ENCODE assay signal across 27 cellular contexts in the genomic region with DNA sequence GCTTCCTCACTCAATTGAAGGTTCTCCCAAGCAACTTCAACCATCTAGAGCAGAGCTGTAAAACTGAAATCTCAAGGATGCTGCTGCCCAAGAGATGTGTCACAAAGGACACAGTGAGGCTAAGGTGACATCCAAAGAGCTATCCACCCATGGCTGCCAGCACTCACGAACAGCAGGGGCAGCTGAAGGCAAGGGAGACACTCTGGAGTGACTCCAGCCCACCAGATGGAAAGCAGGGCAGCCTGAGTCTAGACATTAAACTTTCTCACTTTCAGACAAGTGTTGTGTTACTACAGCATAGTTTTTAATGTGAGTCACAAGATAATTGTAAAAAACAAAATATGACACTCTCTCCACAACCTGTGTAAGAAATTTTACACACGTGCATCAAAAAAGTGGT.
DNase-seq lines count a peak whose midpoint lies in the region; ATAC-seq, FAIRE-seq and TF ChIP-seq lines count a peak whose summit lies in the region.
"Had no signal": no experiment of that assay in that cellular context is flagged by ENCODE, and none has a peak within 500 bp of the region (broad histone marks: within the 10 kb centered on the region; RNA-seq: fewer than 3 reads in every experiment).

No MANE protein-coding gene starts in this region.

- peaks cover 43% of the 10 kb centered on the region for H3K4me1 Mint-ChIP-seq in astrocyte (ENCODE audit: low read depth, unreplicated experiment)
- H3K4me1 Mint-ChIP-seq: brain, H9, nephron had no signal

- DNase-seq in heart left ventricle (no peak), right atrium auricular region (ENCODE audit: low spot score) (no peak), astrocyte (ENCODE audit: low read depth) (peak; percentile 32), lower lobe of right lung (no peak), small intestine (no peak), amygdala (lab: John Stamatoyannopoulos, UW) (no peak)
- DNase-seq: 8988T; activated CD4-positive, alpha-beta T cell treated with anti-CD3 and anti-CD28 coated beads, Interleukin-2, amount 10 ng/mL, durations not matched to agents 24 days and 14 days; activated CD8-positive, alpha-beta memory T cell treated with anti-CD3 and anti-CD28 coated beads, Interleukin-2, amount 10 ng/mL, durations not matched to agents 7 days and 5 days; COR-L47; DMS79 treated with DMSO at 0.1 percent for 48 hours; H9; IMR-90; left cardiac atrium; midbrain; NCI-H1417; NCI-H2107; NCI-H524; stimulated activated naive CD4-positive, alpha-beta T cell treated with Interleukin-2 at 50 U/mL for 16 hours; T-helper 17 cell; transverse colon had no signal

- H3K36me3 ChIP-seq in heart left ventricle (peaks cover 0 to 99% (median 96%) of the 10 kb centered on the region in 9 donors), right atrium auricular region (peaks cover 69% of the 10 kb centered on the region), astrocyte (ENCODE audit: insufficient read depth, low read length) (peaks cover 56% of the 10 kb centered on the region), lower lobe of right lung (peaks cover 100% of the 10 kb centered on the region), subcutaneous abdominal adipose tissue (ENCODE audit: control insufficient read depth in 5 of 5, insufficient read depth in 5 of 5, low read length in 5 of 5) (peaks cover 2 to 91% (median 74%) of the 10 kb centered on the region in 5 donors), small intestine (ENCODE audit: control insufficient read depth in 2 of 2, insufficient read depth in 2 of 2, low read length in 2 of 2) (peaks cover 18 to 32% of the 10 kb centered on the region in 2 donors)

- no peak overlapping the region for H3K4me2 ChIP-seq in astrocyte (ENCODE audit: low read length)

- no peak overlapping the region for H3K9ac ChIP-seq in astrocyte (ENCODE audit: low read length)
- peak overlapping the region in 1 of 5 donors; percentile 26 for H3K9ac ChIP-seq in subcutaneous abdominal adipose tissue (ENCODE audit: low read length in 5 of 5)
- H3K9ac ChIP-seq: parathyroid adenoma had no signal

- H3K9me3 ChIP-seq in heart left ventricle (no peaks in the 10 kb centered on the region), right atrium auricular region (no peaks in the 10 kb centered on the region), astrocyte (ENCODE audit: insufficient read depth, low read depth, low read length) (no peaks in the 10 kb centered on the region), lower lobe of right lung (no peaks in the 10 kb centered on the region), subcutaneous abdominal adipose tissue (ENCODE audit: control insufficient read depth in 5 of 5, low read length in 5 of 5) (no peaks in the 10 kb centered on the region), small intestine (ENCODE audit: control insufficient read depth, low read depth) (no peaks in the 10 kb centered on the region)
- H3K9me3 ChIP-seq: transverse colon had no signal

- no peak overlapping the region for H2AFZ ChIP-seq in astrocyte (ENCODE audit: low read depth, low read length)
- H2AFZ ChIP-seq: parathyroid adenoma had no signal

- H3K27me3 ChIP-seq in heart left ventricle = no peaks in the 10 kb centered on the region
- H3K27me3 ChIP-seq in right atrium auricular region = no peaks in the 10 kb centered on the region
- H3K27me3 ChIP-seq in astrocyte (ENCODE audit: insufficient read depth, low read length) = no peaks in the 10 kb centered on the region
- H3K27me3 ChIP-seq in lower lobe of right lung (ENCODE audit: low read depth) = no peaks in the 10 kb centered on the region
- H3K27me3 ChIP-seq in subcutaneous abdominal adipose tissue (ENCODE audit: control insufficient read depth in 5 of 5, insufficient read depth in 4 of 5, low read length in 5 of 5) = no peaks in the 10 kb centered on the region
- H3K27me3 ChIP-seq in small intestine (ENCODE audit: control insufficient read depth in 2 of 2, insufficient read depth in 2 of 2, low read length in 2 of 2) = no peaks in the 10 kb centered on the region
- H3K27me3 ChIP-seq: transverse colon had no signal

- FAIRE-seq in astrocyte (lab: Jason Lieb, UNC) = no peak
- FAIRE-seq in small intestine (lab: Jason Lieb, UNC) = no peak

- H3K4me1 ChIP-seq in heart left ventricle (peaks cover 0 to 34% (median 30%) of the 10 kb centered on the region in 12 donors), right atrium auricular region (peaks cover 0 to 29% of the 10 kb centered on the region in 2 donors), astrocyte (ENCODE audit: insufficient read depth, low read length) (peaks cover 23% of the 10 kb centered on the region), lower lobe of right lung (peaks cover 18% of the 10 kb centered on the region), subcutaneous abdominal adipose tissue (ENCODE audit: control insufficient read depth in 5 of 5, insufficient read depth in 5 of 5, low read length in 5 of 5) (peaks cover 5 to 41% (median 27%) of the 10 kb centered on the region in 5 donors), small intestine (ENCODE audit: control insufficient read depth in 2 of 2, insufficient read depth in 1 of 2, low read depth in 1 of 2, low read length in 1 of 2) (no peaks in the 10 kb centered on the region)
- H3K4me1 ChIP-seq: parathyroid adenoma, transverse colon had no signal

- H3K4me3 Mint-ChIP-seq in astrocyte (ENCODE audit: unreplicated experiment) = no peak overlapping the region
- H3K4me3 Mint-ChIP-seq: activated CD4-positive, alpha-beta T cell treated with anti-CD3 and anti-CD28 coated beads, Interleukin-2, amount 10 ng/mL, durations not matched to agents 24 days and 14 days; activated CD8-positive, alpha-beta memory T cell treated with anti-CD3 and anti-CD28 coated beads, Interleukin-2, amount 10 ng/mL, durations not matched to agents 7 days and 5 days; brain; H9; nephron; T-helper 17 cell had no signal

- no peaks in the 10 kb centered on the region for H3K9me3 Mint-ChIP-seq in astrocyte (ENCODE audit: unreplicated experiment)
- H3K9me3 Mint-ChIP-seq: activated CD4-positive, alpha-beta T cell treated with anti-CD3 and anti-CD28 coated beads, Interleukin-2, amount 10 ng/mL, durations not matched to agents 24 days and 14 days; activated naive CD4-positive, alpha-beta T cell treated with anti-CD3 and anti-CD28 coated beads, Interleukin-2, amount 50 U/mL, for 72 hours; brain; H9; nephron had no signal

- WGBS in heart left ventricle, 4 donors = 60 to 73% (median 67%) methylated on average over 2 of the region's 2 CpGs
- WGBS in small intestine, 3 donors = 81 to 96% (median 91%) methylated on average over 2 of the region's 2 CpGs

- no peak for TF ChIP-seq POLR2A in heart left ventricle (IDR thresholded peaks at IDR 0.05)

- peak overlapping the region; percentile 80 for H3K27ac Mint-ChIP-seq in astrocyte (ENCODE audit: unreplicated experiment)
- H3K27ac Mint-ChIP-seq: activated CD4-positive, alpha-beta T cell treated with anti-CD3 and anti-CD28 coated beads, Interleukin-2, amount 10 ng/mL, durations not matched to agents 24 days and 14 days; activated CD8-positive, alpha-beta memory T cell treated with anti-CD3 and anti-CD28 coated beads, Interleukin-2, amount 10 ng/mL, durations not matched to agents 7 days and 5 days; H9; nephron; T-helper 17 cell had no signal

- peaks cover 46% of the 10 kb centered on the region for H3K36me3 Mint-ChIP-seq in astrocyte (ENCODE audit: low read depth, unreplicated experiment)

- H4K20me1 ChIP-seq in astrocyte (ENCODE audit: insufficient read depth, low read length) = peaks cover 67% of the 10 kb centered on the region

- TF ChIP-seq CTCF in heart left ventricle (IDR thresholded peaks at IDR 0.05) (no peak), right atrium auricular region (IDR thresholded peaks at IDR 0.05) (no peak), astrocyte (IDR thresholded peaks at IDR 0.05; ENCODE audit: insufficient read depth, low read depth, low read length) (no peak), lower lobe of right lung (IDR thresholded peaks at IDR 0.05) (no peak)

- intact Hi-C loops in heart left ventricle (cut with DNase I) = loop anchor here in 3 of 10 donors (5.0 to 10.0 kb wide), 3 partner anchors 47 to 114 kb away; a partner anchor contains a TSS
- intact Hi-C loops in lower lobe of right lung (cut with DNase I) = no loop called here

- H3K27ac ChIP-seq in heart left ventricle (peak overlapping the region in 10 of 12 donors; percentile 3 to 55 (median 33)), right atrium auricular region (no peak overlapping the region), astrocyte (ENCODE audit: low read depth, low read length) (peak overlapping the region; percentile 36), lower lobe of right lung (peak overlapping the region; percentile 37), subcutaneous abdominal adipose tissue (ENCODE audit: low read depth, low read length) (peak overlapping the region; percentile 51), small intestine (ENCODE audit: low read depth in 1 of 2, low read length in 1 of 2) (no peak overlapping the region)
- H3K27ac ChIP-seq: parathyroid adenoma, transverse colon had no signal

- no peak overlapping the region for H3K4me3 ChIP-seq in heart left ventricle
- H3K4me3 ChIP-seq in right atrium auricular region = no peak overlapping the region
- no peak overlapping the region for H3K4me3 ChIP-seq in astrocyte (ENCODE audit: insufficient read depth, low read depth, low read length)
- H3K4me3 ChIP-seq in lower lobe of right lung = no peak overlapping the region
- H3K4me3 ChIP-seq in subcutaneous abdominal adipose tissue (ENCODE audit: low read depth in 1 of 5, low read length in 5 of 5) = no peak overlapping the region
- no peak overlapping the region for H3K4me3 ChIP-seq in small intestine (ENCODE audit: low read depth in 1 of 2, low read length in 2 of 2)
- H3K4me3 ChIP-seq: transverse colon had no signal

- peaks cover 6% of the 10 kb centered on the region for H3K79me2 ChIP-seq in astrocyte (ENCODE audit: insufficient read depth, low read length)

- no peaks in the 10 kb centered on the region for H3K27me3 Mint-ChIP-seq in astrocyte (ENCODE audit: low read depth, unreplicated experiment)
- H3K27me3 Mint-ChIP-seq: activated CD4-positive, alpha-beta T cell treated with anti-CD3 and anti-CD28 coated beads, Interleukin-2, amount 10 ng/mL, durations not matched to agents 24 days and 14 days; activated CD8-positive, alpha-beta memory T cell treated with anti-CD3 and anti-CD28 coated beads, Interleukin-2, amount 10 ng/mL, durations not matched to agents 7 days and 5 days; brain; T-helper 17 cell had no signal

- ATAC-seq in heart left ventricle (peak in 2 of 4 donors; percentile 11 to 26), lower lobe of right lung (no peak), GM21723 (IDR thresholded peaks at IDR 0.05; ENCODE audit: unreplicated experiment) (no peak)
- ATAC-seq: activated CD8-positive, alpha-beta memory T cell treated with anti-CD3 and anti-CD28 coated beads, Interleukin-2, amount 10 ng/mL, durations not matched to agents 7 days and 5 days; activated naive CD4-positive, alpha-beta T cell treated with anti-CD3 and anti-CD28 coated beads, Interleukin-2, amount 50 U/mL, for 72 hours; T-helper 17 cell had no signal

Comparison
In these comparisons a context has a peak if more than half of its experiments do, and no peak if none do; other contexts are left out.
1. H3K27ac ChIP-seq: peak in heart left ventricle (10 of 12), astrocyte (single experiment), lower lobe of right lung (single experiment) and subcutaneous abdominal adipose tissue (single experiment); none in right atrium auricular region (0 of 2) and small intestine (0 of 2).